ENCODE assay signal across 24 cellular contexts in genomic region chr3:171362575-171362974, GRCh38.
"Had no signal": no experiment of that assay in that cellular context is flagged by ENCODE, and none has a peak within 500 bp of the region (broad histone marks: within the 10 kb centered on the region; RNA-seq: fewer than 3 reads in every experiment).

No MANE protein-coding gene starts in this region.

- H3K27me3 Mint-ChIP-seq: naive B cell; natural killer cell treated with Interleukin-12 subunit alpha and Interleukin-12 subunit beta and Interleukin-15 and Interleukin-18, amount 100 ng/mL, for 72 hours; stimulated activated memory B cell treated with anti-CD40 and anti-IgM and Interleukin-4, amounts not matched to agents 10 μg/mL and 1 μg/mL and 100 μg/mL, for 72 hours had no signal

- H3K4me3 Mint-ChIP-seq: memory B cell; naive B cell; natural killer cell treated with Interleukin-12 subunit alpha and Interleukin-12 subunit beta and Interleukin-15 and Interleukin-18, amount 100 ng/mL, for 72 hours; stimulated activated memory B cell treated with anti-CD40 and anti-IgM and Interleukin-4, amounts not matched to agents 10 μg/mL and 1 μg/mL and 100 μg/mL, for 72 hours had no signal

- H3K9me3 Mint-ChIP-seq: memory B cell; naive B cell; natural killer cell treated with Interleukin-12 subunit alpha and Interleukin-12 subunit beta and Interleukin-15 and Interleukin-18, amount 100 ng/mL, for 72 hours had no signal

- H3K4me1 Mint-ChIP-seq: memory B cell; naive B cell; stimulated activated memory B cell treated with anti-CD40 and anti-IgM and Interleukin-4, amounts not matched to agents 10 μg/mL and 1 μg/mL and 100 μg/mL, for 72 hours had no signal

- H3K27ac Mint-ChIP-seq: memory B cell; naive B cell; stimulated activated memory B cell treated with anti-CD40 and anti-IgM and Interleukin-4, amounts not matched to agents 10 μg/mL and 1 μg/mL and 100 μg/mL, for 72 hours had no signal

- ATAC-seq: left lobe of liver; mucosa of descending colon; natural killer cell treated with Interleukin-12 subunit alpha and Interleukin-12 subunit beta and Interleukin-15 and Interleukin-18, amount 100 ng/mL, for 72 hours; sciatic nerve; stimulated activated memory B cell treated with anti-CD40 and anti-IgM and Interleukin-4, amounts not matched to agents 10 μg/mL and 1 μg/mL and 100 μg/mL, for 72 hours; stimulated activated naive CD8-positive, alpha-beta T cell treated with anti-CD3 and anti-CD28 coated beads, Interleukin-15, Interleukin-2, amounts not matched to agents 100 U/mL and 50 U/mL, for 24 hours had no signal

- H3K4me3 ChIP-seq: coronary artery, esophagus squamous epithelium, lung, mucosa of descending colon, prostate gland, right atrium auricular region, thoracic aorta, tibial nerve, upper lobe of left lung had no signal

- H2AFZ ChIP-seq: parathyroid adenoma had no signal

- H3K27me3 ChIP-seq: esophagus squamous epithelium, right atrium auricular region, tibial nerve, upper lobe of left lung had no signal

- DNase-seq: dermis blood vessel endothelial cell; effector memory CD4-positive, alpha-beta T cell; erythroblast; esophagus squamous epithelium; head of caudate nucleus; kidney; mucosa of descending colon; naive B cell; stimulated activated CD4-positive, alpha-beta T cell treated with anti-CD3 and anti-CD28 coated beads, Interleukin-2, amount 100 ng/mL, for 24 hours; stimulated activated CD4-positive, alpha-beta T cell treated with anti-CD3 and anti-CD28 coated beads, Interleukin-4, amount 100 ng/mL, for 24 hours; stimulated activated naive CD8-positive, alpha-beta T cell treated with anti-CD3 and anti-CD28 coated beads, Interleukin-15, Interleukin-2, amounts not matched to agents 100 U/mL and 50 U/mL, for 24 hours; upper lobe of left lung had no signal

- H3K27ac ChIP-seq: coronary artery, esophagus squamous epithelium, parathyroid adenoma, prostate gland, right atrium auricular region, thoracic aorta, tibial nerve, upper lobe of left lung had no signal

- H3K36me3 Mint-ChIP-seq: memory B cell; naive B cell; natural killer cell treated with Interleukin-12 subunit alpha and Interleukin-12 subunit beta and Interleukin-15 and Interleukin-18, amount 100 ng/mL, for 72 hours; stimulated activated memory B cell treated with anti-CD40 and anti-IgM and Interleukin-4, amounts not matched to agents 10 μg/mL and 1 μg/mL and 100 μg/mL, for 72 hours had no signal

- H3K36me3 ChIP-seq: esophagus squamous epithelium, prostate gland, right atrium auricular region, thoracic aorta, tibial nerve, upper lobe of left lung had no signal

- H3K4me1 ChIP-seq: esophagus squamous epithelium, parathyroid adenoma, prostate gland, right atrium auricular region, tibial nerve had no signal

- H3K9me3 ChIP-seq: esophagus squamous epithelium, mucosa of descending colon, prostate gland, right atrium auricular region, thoracic aorta, tibial nerve, upper lobe of left lung had no signal

- H3K9ac ChIP-seq: parathyroid adenoma had no signal
